In the genomic region with DNA sequence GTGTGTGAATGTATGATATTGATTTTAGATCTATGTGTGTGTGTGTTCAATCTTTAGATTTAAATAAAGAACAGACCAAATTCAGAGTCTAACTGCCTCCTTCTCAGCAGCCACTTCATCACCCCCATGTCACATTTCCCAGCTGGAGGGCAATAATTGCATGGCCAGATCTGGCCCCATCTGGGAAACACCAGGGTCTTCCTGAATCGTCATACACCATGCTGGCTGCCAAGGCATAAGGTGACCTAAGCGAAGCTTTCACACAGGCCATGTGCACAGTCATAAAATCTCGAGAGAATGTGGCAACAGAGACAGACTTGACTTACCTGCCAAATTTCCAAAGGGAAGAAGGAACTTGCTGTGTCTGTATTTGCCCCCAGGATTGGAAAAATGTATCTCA, we compare ENCODE assay signal across 26 cellular contexts. TPM values are rescaled to one million over a fixed set of nuclear protein-coding genes. Genes with fewer than 3 reads are reported as not detected.
"Had no signal": no experiment of that assay in that cellular context is flagged by ENCODE, and none has a peak within 500 bp of the region (broad histone marks: within the 10 kb centered on the region; RNA-seq: fewer than 3 reads in every experiment).

No MANE protein-coding gene starts in this region.

- H3K27me3 ChIP-seq: body of pancreas, tibial artery, uterus had no signal

- ATAC-seq: activated CD8-positive, alpha-beta T cell treated with anti-CD3 and anti-CD28 coated beads for 36 hours; body of pancreas; effector memory CD8-positive, alpha-beta T cell; stimulated activated naive CD8-positive, alpha-beta T cell treated with anti-CD3 and anti-CD28 coated beads, Interleukin-15, Interleukin-2, amounts not matched to agents 100 U/mL and 50 U/mL, for 24 hours had no signal

- H3K36me3 ChIP-seq: lower lobe of right lung, tibial artery, uterus had no signal

- H3K27ac ChIP-seq: body of pancreas, lower lobe of right lung, tibial artery, uterus had no signal

- DNase-seq: activated CD4-positive, alpha-beta T cell treated with anti-CD3 and anti-CD28 coated beads, Interleukin-2, amount 10 ng/mL, durations not matched to agents 24 days and 14 days; activated CD4-positive, CD25-positive, alpha-beta regulatory T cell; activated CD8-positive, alpha-beta T cell treated with anti-CD3 and anti-CD28 coated beads for 36 hours; activated naive CD4-positive, alpha-beta T cell treated with Interleukin-2 at 50 U/mL for 16 hours; activated naive CD8-positive, alpha-beta T cell treated with anti-CD3 and anti-CD28 coated beads, Interleukin-2, amount 10 ng/mL, durations not matched to agents 7 days and 5 days; activated T-cell treated with anti-CD3 and anti-CD28 coated beads, Interleukin-2, amount 50 U/mL, for 24 hours; amygdala; body of pancreas; dermis blood vessel endothelial cell; effector memory CD8-positive, alpha-beta T cell; hypothalamus; lower lobe of right lung; midbrain; occipital lobe; retina; stimulated activated CD4-positive, alpha-beta T cell treated with anti-CD3 and anti-CD28 coated beads, Interleukin-2, amount 100 ng/mL, for 24 hours; stimulated activated naive CD8-positive, alpha-beta T cell treated with anti-CD3 and anti-CD28 coated beads, Interleukin-15, Interleukin-2, amounts not matched to agents 100 U/mL and 50 U/mL, for 24 hours; substantia nigra; T-helper 9 cell; tibial artery; uterus had no signal

- H3K4me1 ChIP-seq: body of pancreas, lower lobe of right lung, tibial artery, uterus had no signal

- H3K4me3 ChIP-seq: body of pancreas, lower lobe of right lung, tibial artery, uterus had no signal

- H3K9me3 ChIP-seq: body of pancreas, lower lobe of right lung, tibial artery, uterus had no signal

RNA-seq across cellular contexts. Expression of a gene that starts 0.3 kb away (rescaled TPM):
- total RNA-seq: activated CD4-positive, alpha-beta T cell treated with anti-CD3 and anti-CD28 coated beads, Interleukin-2, amount 10 ng/mL, durations not matched to agents 24 days and 14 days; activated CD8-positive, alpha-beta T cell treated with anti-CD3 and anti-CD28 coated beads for 36 hours; activated naive CD8-positive, alpha-beta T cell treated with anti-CD3 and anti-CD28 coated beads, Interleukin-2, amount 10 ng/mL, durations not matched to agents 7 days and 5 days; activated T-helper 2 cell treated with anti-CD3 and anti-CD28 coated beads, Interferon-gamma antibody, Interleukin-2, Interleukin-4, amounts not matched to agents 10 μg/mL and 5 μg/mL and 100 μg/mL, durations not matched to agents 14 hours and 24 hours and 36 hours; body of pancreas; cardiac septum; dermis blood vessel endothelial cell; frontal cortex; lower lobe of right lung; occipital lobe; posterior vena cava had no signal
- polyA plus RNA-seq: neural cell had no signal
